In genomic region chr1:157497284-157497683, GRCh38 we compare ENCODE assay signal across 26 cellular contexts. TPM values are rescaled to one million over a fixed set of nuclear protein-coding genes. Genes with fewer than 3 reads are reported as not detected.
"Had no signal": no experiment of that assay in that cellular context is flagged by ENCODE, and none has a peak within 500 bp of the region (broad histone marks: within the 10 kb centered on the region; RNA-seq: fewer than 3 reads in every experiment).

No MANE protein-coding gene starts in this region.

- H3K36me3 ChIP-seq: esophagus squamous epithelium, gastroesophageal sphincter, left ventricle myocardium inferior, lower lobe of right lung, sigmoid colon, tibial artery, upper lobe of left lung, uterus had no signal

- DNase-seq: effector memory CD8-positive, alpha-beta T cell; esophagus squamous epithelium; foreskin fibroblast; glutamatergic neuron; kidney; left cardiac atrium; left ventricle myocardium inferior; lower lobe of right lung; natural killer cell; posterior cingulate gyrus; sigmoid colon; stimulated activated CD4-positive, alpha-beta T cell treated with anti-CD3 and anti-CD28 coated beads, Interleukin-12 subunit alpha, Interleukin-12 subunit beta, amount 100 ng/mL, for 4 hours; tibial artery; upper lobe of left lung; uterus had no signal

- ATAC-seq: effector memory CD8-positive, alpha-beta T cell; gastroesophageal sphincter; left cardiac atrium; lower lobe of right lung; natural killer cell had no signal

- H3K4me1 Mint-ChIP-seq: natural killer cell had no signal

- H3K36me3 Mint-ChIP-seq: memory B cell, mesothelial cell of epicardium, natural killer cell had no signal

- H3K27ac Mint-ChIP-seq: dendritic cell treated with granulocyte-macrophage colony-stimulating factor and Interleukin-4, amounts not matched to agents 40 ng/mL and 50 ng/mL, for 4 days; effector memory CD8-positive, alpha-beta T cell; memory B cell; mesothelial cell of epicardium; natural killer cell; stimulated activated naive CD8-positive, alpha-beta T cell treated with anti-CD3 and anti-CD28 coated beads, Interleukin-15, Interleukin-2, amounts not matched to agents 100 ng/mL and 50 ng/mL, for 24 hours had no signal

- H3K4me3 Mint-ChIP-seq: dendritic cell treated with granulocyte-macrophage colony-stimulating factor and Interleukin-4, amounts not matched to agents 40 ng/mL and 50 ng/mL, for 4 days; effector memory CD8-positive, alpha-beta T cell; memory B cell; mesothelial cell of epicardium; natural killer cell; neural crest cell; stimulated activated naive CD8-positive, alpha-beta T cell treated with anti-CD3 and anti-CD28 coated beads, Interleukin-15, Interleukin-2, amounts not matched to agents 100 ng/mL and 50 ng/mL, for 24 hours had no signal

- H3K4me3 ChIP-seq: esophagus squamous epithelium, gastroesophageal sphincter, left ventricle myocardium inferior, lower lobe of right lung, sigmoid colon, skin epidermis, tibial artery, upper lobe of left lung, uterus had no signal

- H3K9me3 ChIP-seq: esophagus squamous epithelium, gastroesophageal sphincter, left ventricle myocardium inferior, lower lobe of right lung, sigmoid colon, tibial artery, upper lobe of left lung, uterus had no signal

- H3K4me1 ChIP-seq: esophagus squamous epithelium, gastroesophageal sphincter, left ventricle myocardium inferior, lower lobe of right lung, sigmoid colon, tibial artery, upper lobe of left lung, uterus had no signal

- H3K27ac ChIP-seq: epithelial cell of prostate, esophagus squamous epithelium, gastroesophageal sphincter, left ventricle myocardium inferior, lower lobe of right lung, sigmoid colon, skin epidermis, tibial artery, upper lobe of left lung, uterus had no signal

- H3K27me3 ChIP-seq: upper lobe of left lung, uterus had no signal

- H3K9me3 Mint-ChIP-seq: dendritic cell treated with granulocyte-macrophage colony-stimulating factor and Interleukin-4, amounts not matched to agents 40 ng/mL and 50 ng/mL, for 4 days; effector memory CD8-positive, alpha-beta T cell; memory B cell; natural killer cell; neural crest cell; stimulated activated naive CD8-positive, alpha-beta T cell treated with anti-CD3 and anti-CD28 coated beads, Interleukin-15, Interleukin-2, amounts not matched to agents 100 ng/mL and 50 ng/mL, for 24 hours had no signal

RNA-seq across cellular contexts. Expression of gene FCRL5, which starts 55.0 kb away (rescaled TPM):
- total RNA-seq: left ventricle myocardium inferior, mesothelial cell of epicardium, myocyte, neural crest cell, osteocyte, sigmoid colon, temporal lobe had no signal
